Comparison of ENCODE assay signal across 11 cellular contexts in the genomic region with DNA sequence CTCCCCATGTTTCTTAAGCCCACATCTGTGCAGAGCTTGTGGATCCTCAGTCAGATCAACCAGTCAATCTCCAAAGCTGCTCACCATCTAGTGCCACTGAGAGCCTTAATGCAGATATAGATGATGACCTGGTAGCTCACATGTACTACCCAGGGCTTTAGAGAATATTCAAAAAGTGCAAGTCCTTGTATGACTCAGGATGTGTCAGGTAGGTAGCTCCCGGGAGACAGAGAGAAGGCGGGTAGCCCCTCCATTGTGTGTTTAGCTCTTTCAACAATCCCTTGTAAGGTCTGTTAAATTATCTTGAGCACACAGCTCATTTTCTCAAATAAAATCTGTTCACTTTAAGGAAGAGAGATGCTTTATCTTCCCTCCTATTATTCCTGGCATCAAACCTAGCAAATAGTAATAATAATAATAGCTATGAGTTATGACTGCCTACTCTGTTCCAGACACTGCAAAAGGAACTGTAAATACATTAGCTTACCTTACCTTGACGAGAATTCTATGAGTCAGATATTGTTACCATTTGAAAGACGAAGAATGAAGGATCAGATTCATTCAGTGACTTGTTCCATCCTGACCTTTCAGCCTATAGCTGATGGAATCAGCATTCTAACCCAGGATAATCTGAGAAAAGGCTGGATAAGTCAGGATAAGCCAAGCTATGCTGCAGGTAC. TPM values are rescaled to one million over a fixed set of nuclear protein-coding genes. Genes with fewer than 3 reads are reported as not detected.
DNase-seq lines count a peak whose midpoint lies in the region; ATAC-seq lines count a peak whose summit lies in the region.
"Had no signal": no experiment of that assay in that cellular context is flagged by ENCODE, and none has a peak within 500 bp of the region (broad histone marks: within the 10 kb centered on the region; RNA-seq: fewer than 3 reads in every experiment).

No MANE protein-coding gene starts in this region.

- no peaks in the 10 kb centered on the region for H3K36me3 ChIP-seq in naive thymus-derived CD4-positive, alpha-beta T cell (ENCODE audit: control insufficient read depth in 2 of 3, insufficient read depth in 3 of 3, low read length in 3 of 3)

- no peak overlapping the region for H3K27ac ChIP-seq in naive thymus-derived CD4-positive, alpha-beta T cell (ENCODE audit: low read depth, low read length)
- H3K27ac ChIP-seq: A549, body of pancreas had no signal

- no peaks in the 10 kb centered on the region for H3K36me3 Mint-ChIP-seq in activated CD4-positive, alpha-beta T cell treated with anti-CD3 and anti-CD28 coated beads for 36 hours (ENCODE audit: low read depth)
- H3K36me3 Mint-ChIP-seq in naive thymus-derived CD4-positive, alpha-beta T cell = peaks cover 0 to 3% (median 0%) of the 10 kb centered on the region in 5 donors

- intact Hi-C loops in activated CD4-positive, alpha-beta T cell treated with anti-CD3 and anti-CD28 coated beads for 36 hours (cut with DNase I, micrococcal nuclease) = loop anchor here (1.0 to 5.0 kb wide), 6 partner anchors 37 to 109 kb away; no protein-coding TSS in a partner anchor
- intact Hi-C loops in naive thymus-derived CD4-positive, alpha-beta T cell (cut with micrococcal nuclease) = loop anchor here in 1 of 2 donors (5.0 kb wide), 2 partner anchors 39 to 51 kb away; no protein-coding TSS in a partner anchor
- intact Hi-C loops in posterior cingulate gyrus (cut with DNase I) = no loop called here

- H3K27me3 ChIP-seq in naive thymus-derived CD4-positive, alpha-beta T cell (ENCODE audit: control insufficient read depth in 2 of 2, insufficient read depth in 2 of 2, low read length in 2 of 2) = no peaks in the 10 kb centered on the region
- H3K27me3 ChIP-seq: body of pancreas had no signal

- H3K27me3 Mint-ChIP-seq in activated CD4-positive, alpha-beta T cell treated with anti-CD3 and anti-CD28 coated beads for 36 hours = no peaks in the 10 kb centered on the region
- H3K27me3 Mint-ChIP-seq in naive thymus-derived CD4-positive, alpha-beta T cell = peaks cover 0 to 2% (median 0%) of the 10 kb centered on the region in 5 donors

- no peaks in the 10 kb centered on the region for H3K9me3 ChIP-seq in naive thymus-derived CD4-positive, alpha-beta T cell (ENCODE audit: control insufficient read depth in 2 of 3, low read length in 3 of 3)
- H3K9me3 ChIP-seq: A549, body of pancreas had no signal

- H3K4me3 ChIP-seq in naive thymus-derived CD4-positive, alpha-beta T cell (ENCODE audit: low read length) = no peak overlapping the region
- H3K4me3 ChIP-seq: A549, body of pancreas had no signal

- H3K9me3 Mint-ChIP-seq in activated CD4-positive, alpha-beta T cell treated with anti-CD3 and anti-CD28 coated beads for 36 hours (ENCODE audit: low read depth) = no peaks in the 10 kb centered on the region
- peaks cover 0 to 3% (median 0%) of the 10 kb centered on the region in 11 donors for H3K9me3 Mint-ChIP-seq in naive thymus-derived CD4-positive, alpha-beta T cell

- peak overlapping the region; percentile 84 for H3K27ac Mint-ChIP-seq in activated CD4-positive, alpha-beta T cell treated with anti-CD3 and anti-CD28 coated beads for 36 hours
- H3K27ac Mint-ChIP-seq in naive thymus-derived CD4-positive, alpha-beta T cell = peak overlapping the region; percentile 3 to 86 (median 78)

- ATAC-seq in activated CD4-positive, alpha-beta T cell treated with anti-CD3 and anti-CD28 coated beads for 36 hours = peak; percentile 91
- peak; percentile 59 for ATAC-seq in GM21619 (IDR thresholded peaks at IDR 0.05; ENCODE audit: unreplicated experiment)
- ATAC-seq in HG03571 (IDR thresholded peaks at IDR 0.05; ENCODE audit: unreplicated experiment) = peak; percentile 40
- ATAC-seq in naive thymus-derived CD4-positive, alpha-beta T cell = peak; percentile 31
- ATAC-seq: A549, body of pancreas had no signal

- H3K4me1 ChIP-seq in naive thymus-derived CD4-positive, alpha-beta T cell (ENCODE audit: control insufficient read depth in 2 of 2, insufficient read depth in 2 of 2, low read length in 2 of 2) = peaks cover 9 to 10% of the 10 kb centered on the region in 2 donors
- H3K4me1 ChIP-seq: A549, body of pancreas had no signal

- peak overlapping the region; percentile 43 for H3K4me3 Mint-ChIP-seq in activated CD4-positive, alpha-beta T cell treated with anti-CD3 and anti-CD28 coated beads for 36 hours
- peak overlapping the region in 9 of 10 donors; percentile 36 to 78 (median 67) for H3K4me3 Mint-ChIP-seq in naive thymus-derived CD4-positive, alpha-beta T cell

- CTCF ChIA-PET in activated CD4-positive, alpha-beta T cell treated with anti-CD3 and anti-CD28 coated beads for 36 hours (lab: Charles Lee) = interaction anchor here (0.5 to 1.8 kb wide), 15 partner anchors 10 to 1340 kb away, joined by 3 to 6 read pairs (median 3); no protein-coding TSS in a partner anchor
- CTCF ChIA-PET in naive thymus-derived CD4-positive, alpha-beta T cell (lab: Charles Lee) = interaction anchor here (1.2 to 1.3 kb wide), 2 partner anchors 61 to 108 kb away, joined by 5 to 6 read pairs; no protein-coding TSS in a partner anchor

- POLR2A ChIA-PET in activated CD4-positive, alpha-beta T cell treated with anti-CD3 and anti-CD28 coated beads for 36 hours (lab: Charles Lee) = interaction anchor here (0.6 to 1.5 kb wide), 7 partner anchors 12 to 70 kb away, joined by 3 to 6 read pairs (median 4); no protein-coding TSS in a partner anchor
- POLR2A ChIA-PET in naive thymus-derived CD4-positive, alpha-beta T cell (lab: Charles Lee) = interaction anchor here (0.9 to 1.6 kb wide), 2 partner anchors 51 to 53 kb away, joined by 3 to 4 read pairs; no protein-coding TSS in a partner anchor

- peaks cover 29% of the 10 kb centered on the region for H3K4me1 Mint-ChIP-seq in activated CD4-positive, alpha-beta T cell treated with anti-CD3 and anti-CD28 coated beads for 36 hours
- H3K4me1 Mint-ChIP-seq in naive thymus-derived CD4-positive, alpha-beta T cell = peaks cover 11 to 48% (median 23%) of the 10 kb centered on the region in 7 donors

- peak; percentile 52 for DNase-seq in activated CD4-positive, alpha-beta T cell treated with anti-CD3 and anti-CD28 coated beads for 36 hours
- DNase-seq in activated CD4-positive, alpha-beta T cell treated with anti-CD3 and anti-CD28 coated beads for 4 hours = no peak
- DNase-seq in naive thymus-derived CD4-positive, alpha-beta T cell = no peak
- no peak for DNase-seq in posterior cingulate gyrus
- DNase-seq in iPS-NIHi11 (ENCODE audit: low spot score) = no peak
- DNase-seq in 8988T = no peak
- DNase-seq: SHP77 treated with DMSO at 0.1 percent for 48 hours had no signal

RNA-seq across cellular contexts. Expression of a gene that starts 57.6 kb away (rescaled TPM):
- 100 to 1,000 TPM; 357 to 369 TPM for total RNA-seq in activated CD4-positive, alpha-beta T cell treated with anti-CD3 and anti-CD28 coated beads for 36 hours
- 100 to 1,000 TPM in 3 of 5 experiments, 10 to 100 TPM in 2; 95.7 to 659 (median 125) TPM for total RNA-seq in naive thymus-derived CD4-positive, alpha-beta T cell
- 10 to 100 TPM; 57.3 to 65.1 TPM for polyA plus RNA-seq in naive thymus-derived CD4-positive, alpha-beta T cell

Comparison
In these comparisons a context has a peak if more than half of its experiments do, and no peak if none do; other contexts are left out.
1. ATAC-seq: peak in every context shown above with its lines; median percentile 91 in activated CD4-positive, alpha-beta T cell treated with anti-CD3 and anti-CD28 coated beads for 36 hours; 59 in GM21619; 40 in HG03571; 31 in naive thymus-derived CD4-positive, alpha-beta T cell.